In genomic region chr10:79286318-79286951, GRCh38 we compare ENCODE assay signal across 1 cellular context.
TF ChIP-seq lines count a peak whose summit lies in the region.

No MANE protein-coding gene starts in this region.

TF ChIP-seq in K562, 482 proteins besides CTCF, POLR2A, EP300 and RAD21 (continued from another document and continues in another):
- TF ChIP-seq ZNF407 (IDR thresholded peaks at IDR 0.05; ENCODE audit: low read depth) (no peak), ATF3 (IDR thresholded peaks at IDR 0.05) (peak; percentile 37; the same call in 1 of the 2 replicates), ATF3 (CRISPR knock-in tag; conservative IDR thresholded peaks at IDR 0.05) (no peak), TEAD1 (CRISPR knock-in tag; IDR thresholded peaks at IDR 0.05) (no peak), PCBP2 (IDR thresholded peaks at IDR 0.05; ENCODE audit: low read depth, low read length, poor library complexity, severe bottlenecking) (no peak), ARID1B (IDR thresholded peaks at IDR 0.05) (peak; percentile 41; the same call in 1 of the 2 replicates), MXI1 (IDR thresholded peaks at IDR 0.05; ENCODE audit: low read depth, low read length) (no peak), HBP1 (CRISPR knock-in tag; IDR thresholded peaks at IDR 0.05) (no peak), SOX6 (IDR thresholded peaks at IDR 0.05) (no peak), BRD9 (IDR thresholded peaks at IDR 0.05; ENCODE audit: low read depth, partially characterized antibody) (no peak), MTA1 (IDR thresholded peaks at IDR 0.05; ENCODE audit: borderline replicate concordance) (no peak), DPF2 (IDR thresholded peaks at IDR 0.05) (peak; percentile 46; the same call in 1 of the 2 replicates), ELK1 (CRISPR knock-in tag; IDR thresholded peaks at IDR 0.05) (no peak), HMBOX1 (IDR thresholded peaks at IDR 0.05) (no peak), KDM1A (IDR thresholded peaks at IDR 0.05) (no peak), ZNF583 (CRISPR knock-in tag; IDR thresholded peaks at IDR 0.05) (no peak), ESRRA (IDR thresholded peaks at IDR 0.05; ENCODE audit: borderline replicate concordance, low read depth) (no peak), RBM22 (IDR thresholded peaks at IDR 0.05; ENCODE audit: low read depth, low read length, poor library complexity, severe bottlenecking) (peak; percentile 69), ZBTB7A (IDR thresholded peaks at IDR 0.05; ENCODE audit: borderline replicate concordance, control insufficient read depth, low read depth, low read length) (peak; percentile 62; the same call in 1 of the 2 replicates), HNRNPUL1 (IDR thresholded peaks at IDR 0.05; ENCODE audit: low read length) (no peak), ZNF280A (IDR thresholded peaks at IDR 0.05; ENCODE audit: low read depth, partially characterized antibody) (no peak), TOE1 (IDR thresholded peaks at IDR 0.05; ENCODE audit: borderline replicate concordance) (no peak), TOE1 (CRISPR knock-in tag; IDR thresholded peaks at IDR 0.05; ENCODE audit: borderline replicate concordance, low read depth) (no peak), MAX (CRISPR knock-in tag; IDR thresholded peaks at IDR 0.05) (peak; percentile 67), POLR2G (IDR thresholded peaks at IDR 0.05; ENCODE audit: low read depth, low read length) (peak; percentile 44), PKNOX1 (IDR thresholded peaks at IDR 0.05) (no peak), CBFA2T3 (IDR thresholded peaks at IDR 0.05) (peak; percentile 44; the same call in 1 of the 2 replicates), COPS2 (conservative IDR thresholded peaks at IDR 0.05) (no peak), ARID3B (CRISPR knock-in tag; IDR thresholded peaks at IDR 0.05; ENCODE audit: borderline replicate concordance) (no peak), NR4A1 (CRISPR knock-in tag; IDR thresholded peaks at IDR 0.05) (no peak), NR4A1 (tag; IDR thresholded peaks at IDR 0.05) (no peak), CHAMP1 (IDR thresholded peaks at IDR 0.05) (no peak), SMARCA4 (IDR thresholded peaks at IDR 0.05) (0 out of 2 replicates have a peak, but pooled peaks have one; percentile 33), KLF1 (tag; IDR thresholded peaks at IDR 0.05) (no peak), RUNX1 (IDR thresholded peaks at IDR 0.05; ENCODE audit: low read depth) (peak; percentile 31; the same call in 1 of the 2 replicates), VEZF1 (CRISPR knock-in tag; IDR thresholded peaks at IDR 0.05) (peak; percentile 67), HSF4 (CRISPR knock-in tag; IDR thresholded peaks at IDR 0.05; ENCODE audit: borderline replicate concordance) (no peak), KLF6 (CRISPR knock-in tag; IDR thresholded peaks at IDR 0.05; ENCODE audit: borderline replicate concordance) (no peak), RCOR1 (IDR thresholded peaks at IDR 0.05; ENCODE audit: borderline replicate concordance in 1 of 2, low read depth in 2 of 2, low read length in 2 of 2) (no peak), RNF2 (IDR thresholded peaks at IDR 0.05) (no peak)
